ENCODE assay signal across 34 cellular contexts in the genomic region with DNA sequence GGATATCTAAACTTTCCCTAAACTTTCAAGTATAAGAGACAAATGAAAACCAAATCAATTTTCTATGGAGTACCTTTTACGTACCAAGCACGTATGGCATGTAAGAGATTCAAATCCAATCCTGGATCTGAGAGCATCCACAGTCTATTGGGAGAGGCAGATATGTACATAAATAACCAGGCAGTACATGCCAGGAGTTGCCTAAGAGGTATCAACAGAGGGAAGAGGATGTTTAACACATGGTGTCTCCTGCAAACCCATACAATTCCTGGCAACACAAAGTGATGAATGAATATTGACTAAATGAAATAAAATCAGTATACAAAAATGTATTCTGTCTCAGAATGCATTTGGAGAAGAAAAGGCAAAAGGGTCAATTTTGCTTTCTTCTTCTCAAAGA.
"Had no signal": no experiment of that assay in that cellular context is flagged by ENCODE, and none has a peak within 500 bp of the region (broad histone marks: within the 10 kb centered on the region; RNA-seq: fewer than 3 reads in every experiment).

No MANE protein-coding gene starts in this region.

- H3K9me3 Mint-ChIP-seq: activated CD4-positive, alpha-beta memory T cell treated with anti-CD3 and anti-CD28 coated beads for 36 hours; activated T-cell treated with anti-CD3 and anti-CD28 coated beads, Interleukin-2, amount 50 U/mL, for 24 hours; T-helper 1 cell treated with Interleukin-12 subunit alpha and Interleukin-12 subunit beta and Interleukin-4 antibody, amounts not matched to agents 30 μg/mL and 1 μg/mL, for 36 hours had no signal

- H3K9me3 ChIP-seq: body of pancreas, heart left ventricle, pancreas, right atrium auricular region, upper lobe of left lung, vagina had no signal

- H3K4me1 Mint-ChIP-seq: activated CD4-positive, alpha-beta T cell treated with anti-CD3 and anti-CD28 coated beads, Interleukin-2, amount 10 ng/mL, durations not matched to agents 24 days and 14 days; activated T-helper 17 cell treated with anti-CD3 and anti-CD28 coated beads, Interleukin-2, amount 50 U/mL, for 72 hours; immature natural killer cell; naive thymus-derived CD8-positive, alpha-beta T cell; neural crest cell; stimulated activated memory B cell treated with anti-CD40 and anti-IgM and Interleukin-4, amounts not matched to agents 10 μg/mL and 1 μg/mL and 100 μg/mL, for 72 hours; stimulated activated naive CD8-positive, alpha-beta T cell treated with anti-CD3 and anti-CD28 coated beads, Interleukin-15, amount 100 ng/mL, for 72 hours had no signal

- H3K36me3 ChIP-seq: cardiac muscle cell, pancreas, upper lobe of left lung, vagina had no signal

- H3K4me1 ChIP-seq: body of pancreas, heart left ventricle, pancreas, right atrium auricular region, upper lobe of left lung, vagina had no signal

- H3K27ac Mint-ChIP-seq: activated CD4-positive, alpha-beta memory T cell treated with anti-CD3 and anti-CD28 coated beads for 36 hours; activated CD4-positive, alpha-beta T cell treated with anti-CD3 and anti-CD28 coated beads, Interleukin-2, amount 10 ng/mL, durations not matched to agents 24 days and 14 days; activated T-cell treated with anti-CD3 and anti-CD28 coated beads, Interleukin-2, amount 50 U/mL, for 24 hours; activated T-helper 17 cell treated with anti-CD3 and anti-CD28 coated beads, Interleukin-2, amount 50 U/mL, for 72 hours; immature natural killer cell; naive thymus-derived CD8-positive, alpha-beta T cell; stimulated activated memory B cell treated with anti-CD40 and anti-IgM and Interleukin-4, amounts not matched to agents 10 μg/mL and 1 μg/mL and 100 μg/mL, for 72 hours; stimulated activated naive CD8-positive, alpha-beta T cell treated with anti-CD3 and anti-CD28 coated beads, Interleukin-15, amount 100 ng/mL, for 72 hours; T-helper 1 cell treated with Interleukin-12 subunit alpha and Interleukin-12 subunit beta and Interleukin-4 antibody, amounts not matched to agents 30 μg/mL and 1 μg/mL, for 36 hours had no signal

- H3K4me2 ChIP-seq: smooth muscle cell had no signal

- DNase-seq: activated CD4-positive, alpha-beta memory T cell treated with anti-CD3 and anti-CD28 coated beads for 36 hours; activated CD4-positive, alpha-beta T cell treated with anti-CD3 and anti-CD28 coated beads, Interleukin-2, amount 10 ng/mL, durations not matched to agents 24 days and 14 days; activated CD4-positive, CD25-positive, alpha-beta regulatory T cell treated with anti-CD3 and anti-CD28 coated beads, Interleukin-2, amount 50 U/mL, for 72 hours; activated CD8-positive, alpha-beta memory T cell treated with anti-CD3 and anti-CD28 coated beads, Interleukin-2, amount 50 U/mL, for 48 hours; activated gamma-delta T cell treated with Interleukin-2 at 50 U/mL for 16 hours; activated naive CD4-positive, alpha-beta T cell treated with anti-CD3 and anti-CD28 coated beads, Interleukin-2, amount 50 U/mL, for 16 hours; activated T-cell treated with anti-CD3 and anti-CD28 coated beads, Interleukin-2, amount 50 U/mL, for 24 hours; anterior cingulate cortex; body of pancreas; cerebellar nuclear complex; dorsolateral prefrontal cortex; effector memory CD4-positive, alpha-beta T cell; heart left ventricle; hypothalamus; immature natural killer cell; naive thymus-derived CD8-positive, alpha-beta T cell; nucleus accumbens; pancreas; stimulated activated CD4-positive, alpha-beta T cell treated with anti-CD3 and anti-CD28 coated beads, Interleukin-1b, Interleukin-23, amount 100 ng/mL, for 48 hours; stimulated activated CD4-positive, alpha-beta T cell treated with anti-CD3 and anti-CD28 coated beads, Interleukin-4, amount 100 ng/mL, for 4 hours; stimulated activated CD8-positive, alpha-beta memory T cell treated with anti-CD3 and anti-CD28 coated beads, Interleukin-4, amount 100 ng/mL, for 48 hours; stimulated activated naive CD8-positive, alpha-beta T cell treated with anti-CD3 and anti-CD28 coated beads, Interleukin-15, amount 100 ng/mL, for 72 hours; substantia nigra; T-helper 9 cell; upper lobe of left lung had no signal

- H3K4me3 Mint-ChIP-seq: activated CD4-positive, alpha-beta memory T cell treated with anti-CD3 and anti-CD28 coated beads for 36 hours; activated CD4-positive, alpha-beta T cell treated with anti-CD3 and anti-CD28 coated beads, Interleukin-2, amount 10 ng/mL, durations not matched to agents 24 days and 14 days; activated T-cell treated with anti-CD3 and anti-CD28 coated beads, Interleukin-2, amount 50 U/mL, for 24 hours; activated T-helper 17 cell treated with anti-CD3 and anti-CD28 coated beads, Interleukin-2, amount 50 U/mL, for 72 hours; immature natural killer cell; naive thymus-derived CD8-positive, alpha-beta T cell; neural crest cell; stimulated activated memory B cell treated with anti-CD40 and anti-IgM and Interleukin-4, amounts not matched to agents 10 μg/mL and 1 μg/mL and 100 μg/mL, for 72 hours; stimulated activated naive CD8-positive, alpha-beta T cell treated with anti-CD3 and anti-CD28 coated beads, Interleukin-15, amount 100 ng/mL, for 72 hours; T-helper 1 cell treated with Interleukin-12 subunit alpha and Interleukin-12 subunit beta and Interleukin-4 antibody, amounts not matched to agents 30 μg/mL and 1 μg/mL, for 36 hours had no signal

- H3K27me3 Mint-ChIP-seq: activated CD4-positive, alpha-beta memory T cell treated with anti-CD3 and anti-CD28 coated beads for 36 hours; activated CD4-positive, alpha-beta T cell treated with anti-CD3 and anti-CD28 coated beads, Interleukin-2, amount 10 ng/mL, durations not matched to agents 24 days and 14 days; activated T-cell treated with anti-CD3 and anti-CD28 coated beads, Interleukin-2, amount 50 U/mL, for 24 hours; activated T-helper 17 cell treated with anti-CD3 and anti-CD28 coated beads, Interleukin-2, amount 50 U/mL, for 72 hours; naive thymus-derived CD8-positive, alpha-beta T cell; stimulated activated memory B cell treated with anti-CD40 and anti-IgM and Interleukin-4, amounts not matched to agents 10 μg/mL and 1 μg/mL and 100 μg/mL, for 72 hours; stimulated activated naive CD8-positive, alpha-beta T cell treated with anti-CD3 and anti-CD28 coated beads, Interleukin-15, amount 100 ng/mL, for 72 hours had no signal

- H3K27ac ChIP-seq: body of pancreas, cardiac muscle cell, coronary artery, dorsolateral prefrontal cortex, heart left ventricle, pancreas, right atrium auricular region, upper lobe of left lung, vagina had no signal

- ATAC-seq: activated T-helper 17 cell treated with anti-CD3 and anti-CD28 coated beads, Interleukin-2, amount 50 U/mL, for 72 hours; body of pancreas; heart left ventricle; naive thymus-derived CD8-positive, alpha-beta T cell; pancreas; stimulated activated memory B cell treated with anti-CD40 and anti-IgM and Interleukin-4, amounts not matched to agents 10 μg/mL and 1 μg/mL and 100 μg/mL, for 72 hours; stimulated activated naive CD8-positive, alpha-beta T cell treated with anti-CD3 and anti-CD28 coated beads, Interleukin-15, amount 100 ng/mL, for 72 hours had no signal

- H3K4me3 ChIP-seq: body of pancreas, cardiac muscle cell, coronary artery, dorsolateral prefrontal cortex, heart left ventricle, pancreas, right atrium auricular region, smooth muscle cell, upper lobe of left lung, vagina had no signal

- H3K27me3 ChIP-seq: body of pancreas, cardiac muscle cell, dorsolateral prefrontal cortex, heart left ventricle, pancreas, right atrium auricular region, upper lobe of left lung, vagina had no signal
